Comparison of ENCODE assay signal across 31 cellular contexts in genomic region chr16:78574571-78574970, GRCh38.
DNase-seq lines count a peak whose midpoint lies in the region; ATAC-seq, FAIRE-seq and TF ChIP-seq lines count a peak whose summit lies in the region.
"Had no signal": no experiment of that assay in that cellular context is flagged by ENCODE, and none has a peak within 500 bp of the region (broad histone marks: within the 10 kb centered on the region; RNA-seq: fewer than 3 reads in every experiment).

No MANE protein-coding gene starts in this region.

- no peak overlapping the region for H3K27ac ChIP-seq in heart right ventricle
- H3K27ac ChIP-seq: coronary artery, esophagus muscularis mucosa, hepatocyte, psoas muscle, VCaP had no signal

- no peaks in the 10 kb centered on the region for H3K9me3 Mint-ChIP-seq in progenitor cell of endocrine pancreas (ENCODE audit: low read depth)
- no peaks in the 10 kb centered on the region for H3K9me3 Mint-ChIP-seq in activated T-helper 2 cell treated with anti-CD3 and anti-CD28 coated beads, Interferon-gamma antibody, Interleukin-2, Interleukin-4, amounts not matched to agents 10 μg/mL and 5 μg/mL and 100 μg/mL, durations not matched to agents 14 hours and 24 hours and 36 hours
- H3K9me3 Mint-ChIP-seq: activated naive CD4-positive, alpha-beta T cell treated with anti-CD3 and anti-CD28 coated beads for 36 hours; CD4-positive, alpha-beta T cell; endodermal cell had no signal

- H3K4me3 Mint-ChIP-seq in progenitor cell of endocrine pancreas (ENCODE audit: low read depth), result no peak overlapping the region
- H3K4me3 Mint-ChIP-seq in activated T-helper 2 cell treated with anti-CD3 and anti-CD28 coated beads, Interferon-gamma antibody, Interleukin-2, Interleukin-4, amounts not matched to agents 10 μg/mL and 5 μg/mL and 100 μg/mL, durations not matched to agents 14 hours and 24 hours and 36 hours (ENCODE audit: low read depth), result no peak overlapping the region
- H3K4me3 Mint-ChIP-seq: activated naive CD4-positive, alpha-beta T cell treated with anti-CD3 and anti-CD28 coated beads for 36 hours; activated T-cell treated with anti-CD3 and anti-CD28 coated beads, Interleukin-2, amount 50 U/mL, for 72 hours; CD4-positive, alpha-beta T cell; endodermal cell; IgD-negative memory B cell had no signal

- TF ChIP-seq CTCF in progenitor cell of endocrine pancreas (IDR thresholded peaks at IDR 0.05; ENCODE audit: unreplicated experiment) (no peak), heart right ventricle (IDR thresholded peaks at IDR 0.05) (no peak)

- peaks cover 0 to 5% (median 0%) of the 10 kb centered on the region in 9 donors for H3K4me1 ChIP-seq in heart right ventricle
- H3K4me1 ChIP-seq: esophagus muscularis mucosa, psoas muscle had no signal

- H3K36me3 ChIP-seq in heart right ventricle, result no peaks in the 10 kb centered on the region
- H3K36me3 ChIP-seq: esophagus muscularis mucosa had no signal

- no peak overlapping the region for H3K4me3 ChIP-seq in heart right ventricle
- H3K4me3 ChIP-seq: coronary artery, esophagus muscularis mucosa, hepatocyte, psoas muscle had no signal

- peak overlapping the region; percentile 34 for H3K27ac Mint-ChIP-seq in progenitor cell of endocrine pancreas
- H3K27ac Mint-ChIP-seq in activated T-helper 2 cell treated with anti-CD3 and anti-CD28 coated beads, Interferon-gamma antibody, Interleukin-2, Interleukin-4, amounts not matched to agents 10 μg/mL and 5 μg/mL and 100 μg/mL, durations not matched to agents 14 hours and 24 hours and 36 hours, result no peak overlapping the region
- H3K27ac Mint-ChIP-seq: activated naive CD4-positive, alpha-beta T cell treated with anti-CD3 and anti-CD28 coated beads for 36 hours; activated T-cell treated with anti-CD3 and anti-CD28 coated beads, Interleukin-2, amount 50 U/mL, for 72 hours; CD4-positive, alpha-beta T cell; endodermal cell; IgD-negative memory B cell had no signal

- H3K27me3 Mint-ChIP-seq in progenitor cell of endocrine pancreas, result no peaks in the 10 kb centered on the region
- H3K27me3 Mint-ChIP-seq in activated T-helper 2 cell treated with anti-CD3 and anti-CD28 coated beads, Interferon-gamma antibody, Interleukin-2, Interleukin-4, amounts not matched to agents 10 μg/mL and 5 μg/mL and 100 μg/mL, durations not matched to agents 14 hours and 24 hours and 36 hours (ENCODE audit: low read depth), result no peaks in the 10 kb centered on the region
- H3K27me3 Mint-ChIP-seq: CD4-positive, alpha-beta T cell; IgD-negative memory B cell had no signal

- peaks cover 0 to 13% (median 0%) of the 10 kb centered on the region in 11 donors for H3K9me3 ChIP-seq in heart right ventricle
- H3K9me3 ChIP-seq: esophagus muscularis mucosa, psoas muscle had no signal

- peak; percentile 69 for FAIRE-seq in GM19239 (lab: Jason Lieb, UNC)

- intact Hi-C loops in heart right ventricle (cut with DNase I), result no loop called here
- intact Hi-C loops in activated T-helper 2 cell treated with anti-CD3 and anti-CD28 coated beads, Interferon-gamma antibody, Interleukin-2, Interleukin-4, amounts not matched to agents 10 μg/mL and 5 μg/mL and 100 μg/mL, durations not matched to agents 14 hours and 24 hours and 36 hours (cut with micrococcal nuclease), result no loop called here

- peaks cover 4% of the 10 kb centered on the region for H3K4me1 Mint-ChIP-seq in progenitor cell of endocrine pancreas (ENCODE audit: low read depth)
- H3K4me1 Mint-ChIP-seq in activated T-helper 2 cell treated with anti-CD3 and anti-CD28 coated beads, Interferon-gamma antibody, Interleukin-2, Interleukin-4, amounts not matched to agents 10 μg/mL and 5 μg/mL and 100 μg/mL, durations not matched to agents 14 hours and 24 hours and 36 hours (ENCODE audit: low read depth), result peaks cover 3% of the 10 kb centered on the region

- no peaks in the 10 kb centered on the region for H3K27me3 ChIP-seq in heart right ventricle
- H3K27me3 ChIP-seq: esophagus muscularis mucosa, hepatocyte had no signal

- 97% methylated on average over 2 of the region's 2 CpGs for WGBS in heart right ventricle, 2 donors

- DNase-seq in GM19239 (ENCODE audit: insufficient read length, low spot score) (peak; percentile 36), progenitor cell of endocrine pancreas (ENCODE audit: low spot score, unreplicated experiment) (no peak), heart right ventricle (no peak), DMS 273 (lab: John Stamatoyannopoulos, UW; ENCODE audit: unreplicated experiment) (no peak)
- DNase-seq in activated T-helper 2 cell treated with anti-CD3 and anti-CD28 coated beads, Interferon-gamma antibody, Interleukin-2, Interleukin-4, amounts not matched to agents 10 μg/mL and 5 μg/mL and 100 μg/mL, durations not matched to agents 14 hours and 24 hours and 36 hours (ENCODE audit: low spot score), result no peak
- DNase-seq: activated CD4-positive, alpha-beta T cell treated with anti-CD3 and anti-CD28 coated beads for 48 hours; activated naive CD4-positive, alpha-beta T cell treated with anti-CD3 and anti-CD28 coated beads for 36 hours; activated T-cell treated with anti-CD3 and anti-CD28 coated beads, Interleukin-2, amount 50 U/mL, for 72 hours; amygdala; CD4-positive, alpha-beta T cell; DMS 273 treated with DMSO at 0.1 percent for 48 hours; endodermal cell; foreskin melanocyte; HCEC 1CT; mesendoderm; NCI-H2029 treated with DMSO at 0.1 percent for 48 hours; NCI-H226; NCI-H82; PC-3; psoas muscle; stimulated activated CD4-positive, alpha-beta T cell treated with anti-CD3 and anti-CD28 coated beads, Interleukin-2, amount 100 ng/mL, for 24 hours; trophoblast cell had no signal

- no peaks in the 10 kb centered on the region for H3K36me3 Mint-ChIP-seq in progenitor cell of endocrine pancreas (ENCODE audit: insufficient read depth)
- H3K36me3 Mint-ChIP-seq in activated T-helper 2 cell treated with anti-CD3 and anti-CD28 coated beads, Interferon-gamma antibody, Interleukin-2, Interleukin-4, amounts not matched to agents 10 μg/mL and 5 μg/mL and 100 μg/mL, durations not matched to agents 14 hours and 24 hours and 36 hours (ENCODE audit: low read depth), result no peaks in the 10 kb centered on the region
- H3K36me3 Mint-ChIP-seq: IgD-negative memory B cell had no signal

- peak; percentile 62 for ATAC-seq in GM21447 (IDR thresholded peaks at IDR 0.05; ENCODE audit: unreplicated experiment)
- ATAC-seq in HG03097 (IDR thresholded peaks at IDR 0.05; ENCODE audit: low FRiP score, unreplicated experiment), result peak; percentile 77
- no peak for ATAC-seq in heart right ventricle
- ATAC-seq: activated T-cell treated with anti-CD3 and anti-CD28 coated beads, Interleukin-2, amount 50 U/mL, for 72 hours; left lobe of liver; PC-3; psoas muscle; Right ventricle myocardium inferior had no signal

Comparison
In these comparisons a context has a peak if more than half of its experiments do, and no peak if none do; other contexts are left out.
1. ATAC-seq: peak in GM21447 (single experiment) and HG03097 (single experiment); none in heart right ventricle (0 of 8).